In genomic region chr10:74683621-74684114, GRCh38 we compare ENCODE assay signal across 1 cellular context.
TF ChIP-seq lines count a peak whose summit lies in the region.

No MANE protein-coding gene starts in this region.

TF ChIP-seq in GM12878, 131 proteins besides CTCF, POLR2A, EP300 and RAD21 (continued from another document):
- TF ChIP-seq, protein P1, sequence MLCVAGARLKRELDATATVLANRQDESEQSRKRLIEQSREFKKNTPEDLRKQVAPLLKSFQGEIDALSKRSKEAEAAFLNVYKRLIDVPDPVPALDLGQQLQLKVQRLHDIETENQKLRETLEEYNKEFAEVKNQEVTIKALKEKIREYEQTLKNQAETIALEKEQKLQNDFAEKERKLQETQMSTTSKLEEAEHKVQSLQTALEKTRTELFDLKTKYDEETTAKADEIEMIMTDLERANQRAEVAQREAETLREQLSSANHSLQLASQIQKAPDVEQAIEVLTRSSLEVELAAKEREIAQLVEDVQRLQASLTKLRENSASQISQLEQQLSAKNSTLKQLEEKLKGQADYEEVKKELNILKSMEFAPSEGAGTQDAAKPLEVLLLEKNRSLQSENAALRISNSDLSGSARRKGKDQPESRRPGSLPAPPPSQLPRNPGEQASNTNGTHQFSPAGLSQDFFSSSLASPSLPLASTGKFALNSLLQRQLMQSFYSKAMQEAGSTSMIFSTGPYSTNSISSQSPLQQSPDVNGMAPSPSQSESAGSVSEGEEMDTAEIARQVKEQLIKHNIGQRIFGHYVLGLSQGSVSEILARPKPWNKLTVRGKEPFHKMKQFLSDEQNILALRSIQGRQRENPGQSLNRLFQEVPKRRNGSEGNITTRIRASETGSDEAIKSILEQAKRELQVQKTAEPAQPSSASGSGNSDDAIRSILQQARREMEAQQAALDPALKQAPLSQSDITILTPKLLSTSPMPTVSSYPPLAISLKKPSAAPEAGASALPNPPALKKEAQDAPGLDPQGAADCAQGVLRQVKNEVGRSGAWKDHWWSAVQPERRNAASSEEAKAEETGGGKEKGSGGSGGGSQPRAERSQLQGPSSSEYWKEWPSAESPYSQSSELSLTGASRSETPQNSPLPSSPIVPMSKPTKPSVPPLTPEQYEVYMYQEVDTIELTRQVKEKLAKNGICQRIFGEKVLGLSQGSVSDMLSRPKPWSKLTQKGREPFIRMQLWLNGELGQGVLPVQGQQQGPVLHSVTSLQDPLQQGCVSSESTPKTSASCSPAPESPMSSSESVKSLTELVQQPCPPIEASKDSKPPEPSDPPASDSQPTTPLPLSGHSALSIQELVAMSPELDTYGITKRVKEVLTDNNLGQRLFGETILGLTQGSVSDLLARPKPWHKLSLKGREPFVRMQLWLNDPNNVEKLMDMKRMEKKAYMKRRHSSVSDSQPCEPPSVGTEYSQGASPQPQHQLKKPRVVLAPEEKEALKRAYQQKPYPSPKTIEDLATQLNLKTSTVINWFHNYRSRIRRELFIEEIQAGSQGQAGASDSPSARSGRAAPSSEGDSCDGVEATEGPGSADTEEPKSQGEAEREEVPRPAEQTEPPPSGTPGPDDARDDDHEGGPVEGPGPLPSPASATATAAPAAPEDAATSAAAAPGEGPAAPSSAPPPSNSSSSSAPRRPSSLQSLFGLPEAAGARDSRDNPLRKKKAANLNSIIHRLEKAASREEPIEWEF (IDR thresholded peaks at IDR 0.05; ENCODE audit: insufficient replicate concordance, low read depth, low read length), result peak; percentile 57
- TF ChIP-seq JUNB (IDR thresholded peaks at IDR 0.05) (0 out of 2 replicates have a peak, but pooled peaks have one; percentile 15), MXI1 (IDR thresholded peaks at IDR 0.05; ENCODE audit: low read depth, low read length) (peak; percentile 57; the same call in 1 of the 2 replicates), NFIC (IDR thresholded peaks at IDR 0.05; ENCODE audit: low read depth, low read length) (peak; percentile 19; the same call in 1 of the 2 replicates)
- TF ChIP-seq, protein P2, sequence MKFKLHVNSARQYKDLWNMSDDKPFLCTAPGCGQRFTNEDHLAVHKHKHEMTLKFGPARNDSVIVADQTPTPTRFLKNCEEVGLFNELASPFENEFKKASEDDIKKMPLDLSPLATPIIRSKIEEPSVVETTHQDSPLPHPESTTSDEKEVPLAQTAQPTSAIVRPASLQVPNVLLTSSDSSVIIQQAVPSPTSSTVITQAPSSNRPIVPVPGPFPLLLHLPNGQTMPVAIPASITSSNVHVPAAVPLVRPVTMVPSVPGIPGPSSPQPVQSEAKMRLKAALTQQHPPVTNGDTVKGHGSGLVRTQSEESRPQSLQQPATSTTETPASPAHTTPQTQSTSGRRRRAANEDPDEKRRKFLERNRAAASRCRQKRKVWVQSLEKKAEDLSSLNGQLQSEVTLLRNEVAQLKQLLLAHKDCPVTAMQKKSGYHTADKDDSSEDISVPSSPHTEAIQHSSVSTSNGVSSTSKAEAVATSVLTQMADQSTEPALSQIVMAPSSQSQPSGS (IDR thresholded peaks at IDR 0.05; ENCODE audit: low read length), result peak; percentile 24; the same call in 1 of the 2 replicates
- TF ChIP-seq, protein P3, sequence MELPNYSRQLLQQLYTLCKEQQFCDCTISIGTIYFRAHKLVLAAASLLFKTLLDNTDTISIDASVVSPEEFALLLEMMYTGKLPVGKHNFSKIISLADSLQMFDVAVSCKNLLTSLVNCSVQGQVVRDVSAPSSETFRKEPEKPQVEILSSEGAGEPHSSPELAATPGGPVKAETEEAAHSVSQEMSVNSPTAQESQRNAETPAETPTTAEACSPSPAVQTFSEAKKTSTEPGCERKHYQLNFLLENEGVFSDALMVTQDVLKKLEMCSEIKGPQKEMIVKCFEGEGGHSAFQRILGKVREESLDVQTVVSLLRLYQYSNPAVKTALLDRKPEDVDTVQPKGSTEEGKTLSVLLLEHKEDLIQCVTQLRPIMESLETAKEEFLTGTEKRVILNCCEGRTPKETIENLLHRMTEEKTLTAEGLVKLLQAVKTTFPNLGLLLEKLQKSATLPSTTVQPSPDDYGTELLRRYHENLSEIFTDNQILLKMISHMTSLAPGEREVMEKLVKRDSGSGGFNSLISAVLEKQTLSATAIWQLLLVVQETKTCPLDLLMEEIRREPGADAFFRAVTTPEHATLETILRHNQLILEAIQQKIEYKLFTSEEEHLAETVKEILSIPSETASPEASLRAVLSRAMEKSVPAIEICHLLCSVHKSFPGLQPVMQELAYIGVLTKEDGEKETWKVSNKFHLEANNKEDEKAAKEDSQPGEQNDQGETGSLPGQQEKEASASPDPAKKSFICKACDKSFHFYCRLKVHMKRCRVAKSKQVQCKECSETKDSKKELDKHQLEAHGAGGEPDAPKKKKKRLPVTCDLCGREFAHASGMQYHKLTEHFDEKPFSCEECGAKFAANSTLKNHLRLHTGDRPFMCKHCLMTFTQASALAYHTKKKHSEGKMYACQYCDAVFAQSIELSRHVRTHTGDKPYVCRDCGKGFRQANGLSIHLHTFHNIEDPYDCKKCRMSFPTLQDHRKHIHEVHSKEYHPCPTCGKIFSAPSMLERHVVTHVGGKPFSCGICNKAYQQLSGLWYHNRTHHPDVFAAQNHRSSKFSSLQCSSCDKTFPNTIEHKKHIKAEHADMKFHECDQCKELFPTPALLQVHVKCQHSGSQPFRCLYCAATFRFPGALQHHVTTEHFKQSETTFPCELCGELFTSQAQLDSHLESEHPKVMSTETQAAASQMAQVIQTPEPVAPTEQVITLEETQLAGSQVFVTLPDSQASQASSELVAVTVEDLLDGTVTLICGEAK (IDR thresholded peaks at IDR 0.05; ENCODE audit: borderline replicate concordance), result peak; percentile 77
